ENCODE assay signal across 8 cellular contexts in genomic region chr2:234292205-234292954, GRCh38.
DNase-seq lines count a peak whose midpoint lies in the region; ATAC-seq and TF ChIP-seq lines count a peak whose summit lies in the region.

No MANE protein-coding gene starts in this region.

- no peak overlapping the region for H3K23ac ChIP-seq in IMR-90 (ENCODE audit: low read depth, low read length)

- peaks cover 9% of the 10 kb centered on the region for H3K27me3 Mint-ChIP-seq in glutamatergic neuron (ENCODE audit: unreplicated experiment)
- H3K27me3 Mint-ChIP-seq in HFFc6 (ENCODE audit: insufficient read depth), result no peaks in the 10 kb centered on the region; the same call in 1 of the 2 replicates

- H3K4ac ChIP-seq in IMR-90 (ENCODE audit: low read depth, low read length), result 0 out of 2 replicates have a peak overlapping the region, but pooled peaks have one; percentile 12

- H3K18ac ChIP-seq in IMR-90 (ENCODE audit: low read depth, low read length), result peak overlapping the region; percentile 16; the same call in 1 of the 2 replicates

- dilution Hi-C loops in IMR-90 (cut with HindIII; ENCODE audit: low sequenced_read_pairs, unreplicated experiment), result no loop called here

- no peaks in the 10 kb centered on the region for H4K20me1 ChIP-seq in IMR-90 (ENCODE audit: insufficient read depth, low read length)

- WGBS in IMR-90 (ENCODE audit: extremely low coverage in 2 of 2, insufficient read length in 1 of 2), 2 experiments, result no CpG with 5 or more reads among the region's 10 CpGs

- H2BK120ac ChIP-seq in IMR-90 (ENCODE audit: low read depth, low read length), result no peak overlapping the region

- H2AFZ ChIP-seq in IMR-90 (replicated peaks; ENCODE audit: low read length, poor library complexity), result no peak overlapping the region

- TF ChIP-seq CTCF in IMR-90 (conservative IDR thresholded peaks at IDR 0.05; ENCODE audit: low read depth, low read length), result no peak
- no peak for TF ChIP-seq CTCF in glutamatergic neuron (IDR thresholded peaks at IDR 0.05; ENCODE audit: partially characterized antibody, unreplicated experiment)
- no peak for TF ChIP-seq CTCF in HFFc6 (IDR thresholded peaks at IDR 0.05)

- H3K4me2 ChIP-seq in IMR-90 (ENCODE audit: low read depth, low read length), result no peak overlapping the region

- no peak overlapping the region for H2BK5ac ChIP-seq in IMR-90 (ENCODE audit: low read depth, low read length, poor library complexity, severe bottlenecking)

- no peak overlapping the region for H4K8ac ChIP-seq in IMR-90 (ENCODE audit: low read depth in 2 of 2, low read length in 2 of 2)

- H4K91ac ChIP-seq in IMR-90 (ENCODE audit: insufficient read depth, low read depth, low read length), result no peak overlapping the region

- no peaks in the 10 kb centered on the region for H3K36me3 Mint-ChIP-seq in glutamatergic neuron (ENCODE audit: unreplicated experiment)
- H3K36me3 Mint-ChIP-seq in HFFc6 (ENCODE audit: low read depth), result no peaks in the 10 kb centered on the region

- no peak overlapping the region for H2AK9ac ChIP-seq in IMR-90 (replicated peaks; ENCODE audit: low read depth, low read length, poor library complexity)

- no peak overlapping the region for H3K56ac ChIP-seq in IMR-90 (ENCODE audit: extremely low read depth, insufficient read depth, low read length)

- no peak overlapping the region for H2BK15ac ChIP-seq in IMR-90 (ENCODE audit: low read depth, low read length)

- TF ChIP-seq POLR2A in IMR-90 (IDR thresholded peaks at IDR 0.05; ENCODE audit: low read depth, low read length), result no peak

- intact Hi-C loops in IMR-90 (cut with micrococcal nuclease), result no loop called here

- no peaks in the 10 kb centered on the region for H3K79me1 ChIP-seq in IMR-90 (ENCODE audit: low read depth in 1 of 2, low read length in 2 of 2)

- no peak overlapping the region for H3K4me3 ChIP-seq in IMR-90 (ENCODE audit: insufficient read depth, low read depth, low read length)

- peak; percentile 47 for ATAC-seq in GM19467 (IDR thresholded peaks at IDR 0.05; ENCODE audit: unreplicated experiment)
- no peak for ATAC-seq in IMR-90 (ENCODE audit: low read depth)

- peak overlapping the region; percentile 18 for H3K27ac Mint-ChIP-seq in glutamatergic neuron (ENCODE audit: unreplicated experiment)
- H3K27ac Mint-ChIP-seq in HFFc6, result no peak overlapping the region

- H3K27ac ChIP-seq in IMR-90 (ENCODE audit: insufficient read depth, low read length), result no peak overlapping the region

- H3K36me3 ChIP-seq in IMR-90 (ENCODE audit: control insufficient read depth, insufficient read depth, low read length), result no peaks in the 10 kb centered on the region

- H3K4me1 Mint-ChIP-seq in glutamatergic neuron (ENCODE audit: low read depth, unreplicated experiment) (peaks cover 3% of the 10 kb centered on the region), HFFc6 (ENCODE audit: low read depth) (peaks cover 33% of the 10 kb centered on the region)

- H2BK20ac ChIP-seq in IMR-90 (ENCODE audit: low read depth, low read length), result peak overlapping the region; percentile 10; the same call in 1 of the 2 replicates

- peaks cover 12% of the 10 kb centered on the region for H3K9me1 ChIP-seq in IMR-90 (ENCODE audit: insufficient read depth, low read length)

- in situ Hi-C loops in IMR-90 (cut with MboI; ENCODE audit: low sequenced_read_pairs), result no loop called here

- POLR2A ChIA-PET in IMR-90 (lab: Charles Lee; ENCODE audit: unreplicated experiment), result interaction anchor here (0.5 kb wide), 1 partner anchor 118 kb away, joined by 3 read pairs; no protein-coding TSS in a partner anchor

- TF ChIP-seq RAD21 in IMR-90 (IDR thresholded peaks at IDR 0.05; ENCODE audit: low read length), result no peak

- DNase-seq in CD1c-positive myeloid dendritic cell (ENCODE audit: extremely low spot score) (peak; percentile 90), IMR-90 (no peak), glutamatergic neuron (no peak), NCI-H1105 (lab: John Stamatoyannopoulos, UW) (no peak), NCI-H187 (lab: John Stamatoyannopoulos, UW) (no peak), HFFc6 (no peak)
- DNase-seq in activated CD4-positive, alpha-beta T cell treated with anti-CD3 and anti-CD28 coated beads for 4 hours, result peak; percentile 69 to 74

- H3K9me3 ChIP-seq in IMR-90 (ENCODE audit: control insufficient read depth, insufficient read depth, low read length), result no peaks in the 10 kb centered on the region

- H3K14ac ChIP-seq in IMR-90 (replicated peaks; ENCODE audit: low read depth, low read length), result peak overlapping the region; percentile 24; the same call in 1 of the 2 replicates

- H4K5ac ChIP-seq in IMR-90 (ENCODE audit: low read depth, low read length), result no peak overlapping the region

- BruUV-seq in IMR-90 (replicated peaks; lab: Mats Ljungman, UMichigan), result no TSS peak

- H3K9me3 Mint-ChIP-seq in glutamatergic neuron (ENCODE audit: unreplicated experiment) (no peaks in the 10 kb centered on the region), HFFc6 (no peaks in the 10 kb centered on the region)

- H3K4me1 ChIP-seq in IMR-90 (ENCODE audit: control insufficient read depth, insufficient read depth, low read length), result peaks cover 11% of the 10 kb centered on the region

- no peak overlapping the region; the same call in 1 of the 2 replicates for H2AK5ac ChIP-seq in IMR-90 (ENCODE audit: low read depth, low read length)

- CTCF ChIA-PET in IMR-90 (lab: Yijun Ruan, JAX), result no interaction called here

- H3K27me3 ChIP-seq in IMR-90 (ENCODE audit: control insufficient read depth, insufficient read depth, low read length), result peaks cover 5% of the 10 kb centered on the region; the same call in 1 of the 2 replicates

- no peak overlapping the region for H3K4me3 Mint-ChIP-seq in glutamatergic neuron (ENCODE audit: unreplicated experiment)
- no peak overlapping the region for H3K4me3 Mint-ChIP-seq in HFFc6

- H3K9ac ChIP-seq in IMR-90 (ENCODE audit: low read depth, low read length), result no peak overlapping the region

TF ChIP-seq in IMR-90, 13 proteins besides CTCF, POLR2A, EP300 and RAD21:
- no peak for TF ChIP-seq CHD1 (IDR thresholded peaks at IDR 0.05; ENCODE audit: low read depth, low read length)
- TF ChIP-seq CEBPB (IDR thresholded peaks at IDR 0.05; ENCODE audit: low read depth, low read length), result no peak
- no peak for TF ChIP-seq NFE2L2 (IDR thresholded peaks at IDR 0.05; ENCODE audit: low read depth, low read length)
- TF ChIP-seq MAFK (IDR thresholded peaks at IDR 0.05; ENCODE audit: low read depth, low read length), result no peak
- no peak for TF ChIP-seq MXI1 (IDR thresholded peaks at IDR 0.05; ENCODE audit: borderline replicate concordance, low read depth, low read length)

Comparison
In these comparisons a context has a peak if more than half of its experiments do, and no peak if none do; other contexts are left out.
1. DNase-seq: peak in CD1c-positive myeloid dendritic cell (single experiment) and activated CD4-positive, alpha-beta T cell treated with anti-CD3 and anti-CD28 coated beads for 4 hours (2 of 2); none in IMR-90 (single experiment), glutamatergic neuron (single experiment), NCI-H1105 (single experiment), NCI-H187 (0 of 2) and HFFc6 (single experiment).